In genomic region chr13:110528371-110528770, GRCh38 we compare ENCODE assay signal across 11 cellular contexts. TPM values are rescaled to one million over a fixed set of nuclear protein-coding genes. Genes with fewer than 3 reads are reported as not detected.
DNase-seq lines count a peak whose midpoint lies in the region; ATAC-seq and TF ChIP-seq lines count a peak whose summit lies in the region.
"Had no signal": no experiment of that assay in that cellular context is flagged by ENCODE, and none has a peak within 500 bp of the region (broad histone marks: within the 10 kb centered on the region; RNA-seq: fewer than 3 reads in every experiment).

No MANE protein-coding gene starts in this region.

- H3K36me3 ChIP-seq in ascending aorta, result no peaks in the 10 kb centered on the region
- H3K36me3 ChIP-seq in mesenchymal stem cell (ENCODE audit: control insufficient read depth in 1 of 2, insufficient read depth in 2 of 2, low read depth in 1 of 2, low read length in 2 of 2), result peaks cover 0 to 6% of the 10 kb centered on the region in 2 experiments
- H3K36me3 ChIP-seq in tibial nerve, result no peaks in the 10 kb centered on the region

- no peak overlapping the region for H4K91ac ChIP-seq in mesenchymal stem cell (ENCODE audit: low read length)

- no peaks in the 10 kb centered on the region for H3K9me3 Mint-ChIP-seq in HFFc6
- H3K9me3 Mint-ChIP-seq: activated CD4-positive, alpha-beta memory T cell treated with anti-CD3 and anti-CD28 coated beads, Interleukin-2, amount 10 ng/mL, durations not matched to agents 7 days and 5 days had no signal

- H3K4me2 ChIP-seq in mesenchymal stem cell (ENCODE audit: low read length, poor library complexity, severe bottlenecking), result no peak overlapping the region

- H3K14ac ChIP-seq in mesenchymal stem cell (ENCODE audit: low read length in 2 of 2), result no peak overlapping the region

- ATAC-seq in GM19023 (IDR thresholded peaks at IDR 0.05; ENCODE audit: unreplicated experiment), result no peak

- H3K36me3 Mint-ChIP-seq in HFFc6 (ENCODE audit: low read depth), result no peaks in the 10 kb centered on the region
- H3K36me3 Mint-ChIP-seq: activated naive CD8-positive, alpha-beta T cell had no signal

- H3K9ac ChIP-seq in mesenchymal stem cell (ENCODE audit: low read length), result no peak overlapping the region

- H4K8ac ChIP-seq in mesenchymal stem cell (ENCODE audit: low read length), result no peak overlapping the region

- H3K27me3 Mint-ChIP-seq in HFFc6 (ENCODE audit: insufficient read depth), result peaks cover 24% of the 10 kb centered on the region; the same call in 1 of the 2 replicates
- H3K27me3 Mint-ChIP-seq: activated CD4-positive, alpha-beta memory T cell treated with anti-CD3 and anti-CD28 coated beads, Interleukin-2, amount 10 ng/mL, durations not matched to agents 7 days and 5 days; activated naive CD8-positive, alpha-beta T cell had no signal

- H2AFZ ChIP-seq in mesenchymal stem cell (ENCODE audit: low read depth, low read length), result no peak overlapping the region

- H3K27ac Mint-ChIP-seq in HFFc6, result no peak overlapping the region
- H3K27ac Mint-ChIP-seq: activated CD4-positive, alpha-beta memory T cell treated with anti-CD3 and anti-CD28 coated beads, Interleukin-2, amount 10 ng/mL, durations not matched to agents 7 days and 5 days; activated naive CD8-positive, alpha-beta T cell had no signal

- H3K4me3 Mint-ChIP-seq in HFFc6, result no peak overlapping the region
- H3K4me3 Mint-ChIP-seq: activated CD4-positive, alpha-beta memory T cell treated with anti-CD3 and anti-CD28 coated beads, Interleukin-2, amount 10 ng/mL, durations not matched to agents 7 days and 5 days; activated naive CD8-positive, alpha-beta T cell had no signal

- intact Hi-C loops in ascending aorta (cut with DNase I), result loop anchor here (10.0 kb wide), 1 partner anchor 186 kb away; the partner anchor contains the start of gene ING1

- H3K9me3 ChIP-seq in ascending aorta (no peaks in the 10 kb centered on the region), mesenchymal stem cell (ENCODE audit: control insufficient read depth, low read length) (no peaks in the 10 kb centered on the region), tibial nerve (no peaks in the 10 kb centered on the region)

- DNase-seq in SIG-M5 treated with dmso at 0.1 percent for 504 hours (lab: John Stamatoyannopoulos, UW; ENCODE audit: unreplicated experiment) (peak; percentile 64), SIG-M5 (lab: John Stamatoyannopoulos, UW) (no peak), ascending aorta (ENCODE audit: low spot score in 2 of 2) (no peak), mesenchymal stem cell (peak; percentile 80), tibial nerve (ENCODE audit: low spot score in 2 of 2) (peak in 1 of 2 donors; percentile 44), GOT3 (lab: John Stamatoyannopoulos, UW) (no peak), HFFc6 (no peak)
- DNase-seq: activated CD4-positive, alpha-beta memory T cell treated with anti-CD3 and anti-CD28 coated beads, Interleukin-2, amount 10 ng/mL, durations not matched to agents 7 days and 5 days had no signal

- H3K4ac ChIP-seq in mesenchymal stem cell (ENCODE audit: low read depth in 1 of 2, low read length in 2 of 2), result no peak overlapping the region

- H3K4me1 ChIP-seq in ascending aorta, result peaks cover 31 to 63% of the 10 kb centered on the region in 2 donors
- peaks cover 26% of the 10 kb centered on the region for H3K4me1 ChIP-seq in mesenchymal stem cell (ENCODE audit: control insufficient read depth, insufficient read depth, low read depth, low read length)
- H3K4me1 ChIP-seq in tibial nerve, result peaks cover 0 to 89% (median 63%) of the 10 kb centered on the region in 4 donors

- TF ChIP-seq POLR2A in tibial nerve (IDR thresholded peaks at IDR 0.05), result no peak

- H3K79me1 ChIP-seq in mesenchymal stem cell (replicated peaks; ENCODE audit: low read length, poor library complexity, severe bottlenecking), result peaks cover 3% of the 10 kb centered on the region

- no peaks in the 10 kb centered on the region for H3K4me1 Mint-ChIP-seq in HFFc6 (ENCODE audit: low read depth)

- H3K27ac ChIP-seq in ascending aorta, result peak overlapping the region; percentile 89 to 90
- H3K27ac ChIP-seq in mesenchymal stem cell (ENCODE audit: low read length, poor library complexity, severe bottlenecking), result no peak overlapping the region
- H3K27ac ChIP-seq in tibial nerve, result peak overlapping the region; percentile 47 to 93 (median 76)
- H3K27ac ChIP-seq: 22Rv1 had no signal

- no peak overlapping the region for H2AK5ac ChIP-seq in mesenchymal stem cell (ENCODE audit: low read length, severe bottlenecking)

- no peak overlapping the region for H2BK12ac ChIP-seq in mesenchymal stem cell (ENCODE audit: low read length in 2 of 2)

- H3K18ac ChIP-seq in mesenchymal stem cell (ENCODE audit: low read depth in 1 of 2, low read length in 2 of 2), result no peak overlapping the region

- 89% methylated on average over 4 of the region's 5 CpGs for WGBS in mesenchymal stem cell
- 42 to 48% methylated on average over 5 of the region's 5 CpGs for WGBS in tibial nerve, 2 donors

- TF ChIP-seq CTCF in ascending aorta (IDR thresholded peaks at IDR 0.05), result no peak
- no peak for TF ChIP-seq CTCF in tibial nerve (IDR thresholded peaks at IDR 0.05)
- TF ChIP-seq CTCF in HFFc6 (IDR thresholded peaks at IDR 0.05), result no peak

- H3K27me3 ChIP-seq in ascending aorta (no peaks in the 10 kb centered on the region), mesenchymal stem cell (ENCODE audit: control insufficient read depth in 1 of 2, insufficient read depth in 1 of 2, low read length in 2 of 2) (peaks cover 0 to 16% of the 10 kb centered on the region in 2 experiments), tibial nerve (no peaks in the 10 kb centered on the region)

- no peak overlapping the region for H2BK120ac ChIP-seq in mesenchymal stem cell (ENCODE audit: low read depth, low read length)

- H3K4me3 ChIP-seq in ascending aorta (no peak overlapping the region), mesenchymal stem cell (ENCODE audit: insufficient read depth in 1 of 2, low read depth in 1 of 2, low read length in 2 of 2) (no peak overlapping the region), tibial nerve (no peak overlapping the region)

- H2BK15ac ChIP-seq in mesenchymal stem cell (ENCODE audit: low read depth, poor library complexity, severe bottlenecking), result no peak overlapping the region

- no peak overlapping the region for H2BK5ac ChIP-seq in mesenchymal stem cell (ENCODE audit: low read depth, low read length, poor library complexity, severe bottlenecking)

- no peak overlapping the region for H3K23ac ChIP-seq in mesenchymal stem cell (ENCODE audit: low read length in 2 of 2)

- TF ChIP-seq EP300 in tibial nerve (IDR thresholded peaks at IDR 0.05), result peak; percentile 85 to 90

RNA-seq across cellular contexts. Expression of gene RAB20, which starts 33.2 kb away (rescaled TPM):
- 17.7 TPM for total RNA-seq in ascending aorta
- polyA plus RNA-seq in mesenchymal stem cell (2013, experiment 1 of 2), result 5.1 TPM
- polyA plus RNA-seq in mesenchymal stem cell (2013, experiment 2 of 2), result 5.2 TPM
- 10 to 100 TPM; 28.5 to 52.5 (median 30.2) TPM for total RNA-seq in tibial nerve
- 1 to 10 TPM in 1 of 6 experiments, under 1 TPM in 5; 0.40 to 1.0 (median 0.74) TPM for total RNA-seq in HFFc6 (2021; fragmentation: NEBNext Ultra II Directional; extraction: Animal tissue kit (Norgen Biotek cat#: 25700))

Comparison
In these comparisons a context has a peak if more than half of its experiments do, and no peak if none do; other contexts are left out.
1. DNase-seq: peak in SIG-M5 treated with dmso at 0.1 percent for 504 hours (single experiment) and mesenchymal stem cell (single experiment); none in SIG-M5 (single experiment), ascending aorta (0 of 2), GOT3 (single experiment) and HFFc6 (single experiment).